Comparison of ENCODE assay signal across 22 cellular contexts in the genomic region with DNA sequence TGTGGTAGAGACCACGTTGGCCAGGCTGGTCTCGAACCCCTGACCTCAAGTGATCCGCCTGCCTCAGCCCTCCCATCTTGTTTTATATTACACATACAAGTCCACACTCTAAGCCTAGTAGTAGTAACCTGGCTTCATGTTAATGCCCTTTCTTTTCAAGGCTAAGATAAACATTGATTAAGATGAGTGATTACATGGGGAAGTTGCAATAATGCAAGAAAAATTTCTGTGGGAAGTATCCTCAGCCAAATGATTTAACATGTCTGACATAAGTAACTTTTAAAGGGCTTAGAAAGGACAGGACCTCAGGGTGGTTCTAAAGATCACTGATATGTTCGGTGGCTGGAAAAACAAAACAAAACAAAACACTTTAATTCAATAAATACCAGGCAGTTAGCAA.
"Had no signal": no experiment of that assay in that cellular context is flagged by ENCODE, and none has a peak within 500 bp of the region (broad histone marks: within the 10 kb centered on the region; RNA-seq: fewer than 3 reads in every experiment).

No MANE protein-coding gene starts in this region.

- H3K27me3 Mint-ChIP-seq: activated B cell treated with CpG ODN at 0.5 μM for 24 hours; activated CD4-positive, alpha-beta T cell treated with anti-CD3 and anti-CD28 coated beads, Interleukin-2, amount 10 ng/mL, durations not matched to agents 7 days and 5 days; activated naive CD8-positive, alpha-beta T cell treated with anti-CD3 and anti-CD28 coated beads, Interleukin-2, amount 50 U/mL, for 24 hours; brain; naive thymus-derived CD4-positive, alpha-beta T cell had no signal

- FAIRE-seq: endometrium had no signal

- H3K4me1 Mint-ChIP-seq: brain had no signal

- H3K4me1 ChIP-seq: colonic mucosa, tibial nerve, vagina had no signal

- H3K4me3 Mint-ChIP-seq: activated B cell treated with CpG ODN at 0.5 μM for 24 hours; activated CD4-positive, alpha-beta T cell treated with anti-CD3 and anti-CD28 coated beads, Interleukin-2, amount 10 ng/mL, durations not matched to agents 7 days and 5 days; activated naive CD8-positive, alpha-beta T cell treated with anti-CD3 and anti-CD28 coated beads, Interleukin-2, amount 50 U/mL, for 24 hours; activated T-helper 1 cell treated with anti-CD3 and anti-CD28 coated beads, Interleukin-12 subunit alpha, Interleukin-12 subunit beta, Interleukin-2, Interleukin-4 antibody, amounts not matched to agents 30 ng/mL and 10 ng/mL and 1 ng/mL, durations not matched to agents 14 hours and 24 hours and 36 hours; brain had no signal

- H3K27ac ChIP-seq: colonic mucosa, gastrocnemius medialis, heart left ventricle, tibial nerve, vagina had no signal

- H3K36me3 ChIP-seq: colonic mucosa, gastrocnemius medialis, vagina had no signal

- ATAC-seq: activated naive CD8-positive, alpha-beta T cell treated with anti-CD3 and anti-CD28 coated beads, Interleukin-2, amount 50 U/mL, for 24 hours; esophagus mucosa; gastrocnemius medialis; heart left ventricle; left lobe of liver; mucosa of descending colon; naive thymus-derived CD4-positive, alpha-beta T cell had no signal

- H3K27me3 ChIP-seq: colonic mucosa, gastrocnemius medialis, heart left ventricle, tibial nerve, vagina had no signal

- DNase-seq: activated B cell treated with CpG ODN at 0.5 μM for 24 hours; activated CD4-positive, alpha-beta T cell treated with anti-CD3 and anti-CD28 coated beads, Interleukin-2, amount 10 ng/mL, durations not matched to agents 7 days and 5 days; activated CD8-positive, alpha-beta memory T cell treated with anti-CD3 and anti-CD28 coated beads for 24 hours; activated naive CD4-positive, alpha-beta T cell; activated naive CD8-positive, alpha-beta T cell treated with anti-CD3 and anti-CD28 coated beads, Interleukin-2, amount 50 U/mL, for 24 hours; central memory CD4-positive, alpha-beta T cell; colonic mucosa; gastrocnemius medialis; heart left ventricle; islet precursor cell; mucosa of descending colon; naive thymus-derived CD4-positive, alpha-beta T cell; stimulated activated CD4-positive, alpha-beta T cell treated with anti-CD3 and anti-CD28 coated beads, Interleukin-4, amount 100 ng/mL, for 24 hours; stimulated activated naive CD4-positive, alpha-beta T cell; substantia nigra had no signal

- H3K9me3 ChIP-seq: colonic mucosa, gastrocnemius medialis, heart left ventricle, mucosa of descending colon, tibial nerve, vagina had no signal

- H3K27ac Mint-ChIP-seq: activated B cell treated with CpG ODN at 0.5 μM for 24 hours; activated CD4-positive, alpha-beta T cell treated with anti-CD3 and anti-CD28 coated beads, Interleukin-2, amount 10 ng/mL, durations not matched to agents 7 days and 5 days; activated naive CD8-positive, alpha-beta T cell treated with anti-CD3 and anti-CD28 coated beads, Interleukin-2, amount 50 U/mL, for 24 hours; activated T-helper 1 cell treated with anti-CD3 and anti-CD28 coated beads, Interleukin-12 subunit alpha, Interleukin-12 subunit beta, Interleukin-2, Interleukin-4 antibody, amounts not matched to agents 30 ng/mL and 10 ng/mL and 1 ng/mL, durations not matched to agents 14 hours and 24 hours and 36 hours; brain had no signal

- H3K4me3 ChIP-seq: colonic mucosa, gastrocnemius medialis, heart left ventricle, mucosa of descending colon, tibial nerve, vagina had no signal

- H3K9me3 Mint-ChIP-seq: activated B cell treated with CpG ODN at 0.5 μM for 24 hours; activated CD4-positive, alpha-beta T cell treated with anti-CD3 and anti-CD28 coated beads, Interleukin-2, amount 10 ng/mL, durations not matched to agents 7 days and 5 days; activated naive CD8-positive, alpha-beta T cell treated with anti-CD3 and anti-CD28 coated beads, Interleukin-2, amount 50 U/mL, for 24 hours; activated T-helper 1 cell treated with anti-CD3 and anti-CD28 coated beads, Interleukin-12 subunit alpha, Interleukin-12 subunit beta, Interleukin-2, Interleukin-4 antibody, amounts not matched to agents 30 ng/mL and 10 ng/mL and 1 ng/mL, durations not matched to agents 14 hours and 24 hours and 36 hours had no signal
